In genomic region chr21:42337276-42337675, GRCh38 we compare ENCODE assay signal across 2 cellular contexts.
TF ChIP-seq lines count a peak whose summit lies in the region.

No MANE protein-coding gene starts in this region.

TF ChIP-seq in HCT116, 20 proteins besides CTCF, POLR2A, EP300 and RAD21:
- no peak for TF ChIP-seq FOSL1 (IDR thresholded peaks at IDR 0.05; ENCODE audit: low read depth)
- TF ChIP-seq TCF7L2 (IDR thresholded peaks at IDR 0.05; ENCODE audit: borderline replicate concordance, extremely low read depth, insufficient read depth, insufficient read length), result no peak
- no peak for TF ChIP-seq EZH2 (IDR thresholded peaks at IDR 0.05)
- TF ChIP-seq EGR1 (IDR thresholded peaks at IDR 0.05; ENCODE audit: low read depth), result no peak
- no peak for TF ChIP-seq ZNF274 (IDR thresholded peaks at IDR 0.05; ENCODE audit: low read depth, low read length)
- TF ChIP-seq EZH2phosphoT487 (IDR thresholded peaks at IDR 0.05; ENCODE audit: borderline replicate concordance), result no peak
- TF ChIP-seq SP1 (IDR thresholded peaks at IDR 0.05; ENCODE audit: low read depth), result no peak
- TF ChIP-seq ATF3 (IDR thresholded peaks at IDR 0.05), result no peak
- TF ChIP-seq JUND (IDR thresholded peaks at IDR 0.05), result no peak
- TF ChIP-seq MAX (IDR thresholded peaks at IDR 0.05), result no peak
- no peak for TF ChIP-seq ZBTB33 (IDR thresholded peaks at IDR 0.05; ENCODE audit: extremely low read depth, insufficient replicate concordance, low read length)
- TF ChIP-seq CEBPB (IDR thresholded peaks at IDR 0.05; ENCODE audit: low read depth), result no peak
- no peak for TF ChIP-seq SIN3A (IDR thresholded peaks at IDR 0.05; ENCODE audit: low read depth)
- TF ChIP-seq YY1 (IDR thresholded peaks at IDR 0.05; ENCODE audit: extremely low read depth, insufficient replicate concordance, low read depth, low read length), result no peak
- no peak for TF ChIP-seq CBX3 (IDR thresholded peaks at IDR 0.05; ENCODE audit: low read depth)
- no peak for TF ChIP-seq REST (IDR thresholded peaks at IDR 0.05; ENCODE audit: low read depth)
- no peak for TF ChIP-seq SRF (IDR thresholded peaks at IDR 0.05; ENCODE audit: low read depth)
- no peak for TF ChIP-seq ZFX (IDR thresholded peaks at IDR 0.05)

TF ChIP-seq in H1, 55 proteins besides CTCF, POLR2A, EP300 and RAD21:
- TF ChIP-seq KDM1A (IDR thresholded peaks at IDR 0.05; ENCODE audit: borderline replicate concordance, low read length) (peak; percentile 63; the same call in 1 of the 2 replicates), RBBP5 (IDR thresholded peaks at IDR 0.05; ENCODE audit: borderline replicate concordance, low read depth, low read length) (no peak)
